ENCODE assay signal across 15 cellular contexts in the genomic region with DNA sequence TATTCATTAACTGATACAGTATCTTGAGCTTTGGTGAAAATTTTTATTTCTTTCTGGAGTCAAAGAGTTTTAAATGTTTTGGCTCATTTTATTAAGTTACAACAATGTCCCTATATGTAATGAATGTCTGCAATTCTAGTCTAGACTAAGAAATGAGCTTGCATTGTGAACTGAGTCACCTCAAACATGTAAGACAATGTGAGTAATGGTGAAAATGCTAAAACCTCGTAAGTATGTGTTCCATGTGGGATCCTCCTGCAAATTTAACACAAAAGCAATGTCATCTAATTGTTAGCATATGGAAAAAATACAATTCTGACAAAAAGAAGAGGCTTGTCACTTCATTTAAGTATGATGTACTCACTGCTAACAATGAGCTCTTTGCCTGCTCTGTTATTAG.
DNase-seq lines count a peak whose midpoint lies in the region; ATAC-seq and TF ChIP-seq lines count a peak whose summit lies in the region.
"Had no signal": no experiment of that assay in that cellular context is flagged by ENCODE, and none has a peak within 500 bp of the region (broad histone marks: within the 10 kb centered on the region; RNA-seq: fewer than 3 reads in every experiment).

No MANE protein-coding gene starts in this region.

- H3K9me3 ChIP-seq in GM23248 (ENCODE audit: low read depth), result no peaks in the 10 kb centered on the region
- H3K9me3 ChIP-seq: BLaER1, HAP-1, Peyer's patch had no signal

- H3K9me3 Mint-ChIP-seq in glutamatergic neuron (ENCODE audit: unreplicated experiment), result no peaks in the 10 kb centered on the region

- ATAC-seq in GM19467 (IDR thresholded peaks at IDR 0.05; ENCODE audit: unreplicated experiment), result no peak

- no peak overlapping the region for H3K9ac ChIP-seq in GM23248
- H3K9ac ChIP-seq: BLaER1 had no signal

- TF ChIP-seq CTCF in fibroblast of villous mesenchyme (IDR thresholded peaks at IDR 0.05; ENCODE audit: insufficient read depth, low read depth, low read length) (no peak), glutamatergic neuron (IDR thresholded peaks at IDR 0.05; ENCODE audit: partially characterized antibody, unreplicated experiment) (no peak)

- H3K9me2 ChIP-seq in GM23248 (ENCODE audit: insufficient read depth), result no peaks in the 10 kb centered on the region

- WGBS in GM23248 (ENCODE audit: low coverage in 1 of 2, low lambda C conversion rate in 2 of 2, missing lambda C conversion rate in 2 of 2), 2 experiments, result 0% methylated on average over 1 of the region's 1 CpG

- no peaks in the 10 kb centered on the region for H3K27me3 ChIP-seq in GM23248 (replicated peaks; ENCODE audit: insufficient read depth)
- H3K27me3 ChIP-seq: BLaER1, Peyer's patch had no signal

- no peaks in the 10 kb centered on the region for H3K4me1 ChIP-seq in GM23248 (ENCODE audit: insufficient read depth)
- H3K4me1 ChIP-seq: BLaER1, HAP-1, Peyer's patch had no signal

- no peak overlapping the region for H3K4me3 Mint-ChIP-seq in glutamatergic neuron (ENCODE audit: unreplicated experiment)

- no peaks in the 10 kb centered on the region for H3K4me1 Mint-ChIP-seq in glutamatergic neuron (ENCODE audit: low read depth, unreplicated experiment)

- no peak overlapping the region for H3K27ac Mint-ChIP-seq in glutamatergic neuron (ENCODE audit: unreplicated experiment)

- H3K27ac ChIP-seq in GM23248, result no peak overlapping the region
- H3K27ac ChIP-seq: BLaER1, Peyer's patch had no signal

- no peaks in the 10 kb centered on the region for H3K27me3 Mint-ChIP-seq in glutamatergic neuron (ENCODE audit: unreplicated experiment)

- no peaks in the 10 kb centered on the region for H3K79me2 ChIP-seq in GM23248 (ENCODE audit: insufficient read depth)

- no peak overlapping the region for H3K4me2 ChIP-seq in GM23248 (ENCODE audit: unreplicated experiment)
- H3K4me2 ChIP-seq: BLaER1 had no signal

- no peaks in the 10 kb centered on the region for H3K36me3 ChIP-seq in GM23248 (ENCODE audit: low read depth)
- H3K36me3 ChIP-seq: BLaER1, HAP-1, Peyer's patch had no signal

- no peaks in the 10 kb centered on the region for H4K20me1 ChIP-seq in GM23248 (ENCODE audit: insufficient read depth)
- H4K20me1 ChIP-seq: BLaER1 had no signal

- in situ Hi-C loops in GM23248 (cut with MboI), result no loop called here

- H2AFZ ChIP-seq in GM23248, result no peak overlapping the region

- no peaks in the 10 kb centered on the region for H3F3A ChIP-seq in GM23248 (ENCODE audit: insufficient read depth)

- H3K4me3 ChIP-seq in GM23248 (no peak overlapping the region), fibroblast of villous mesenchyme (ENCODE audit: low read depth, low read length) (no peak overlapping the region), skeletal muscle cell (ENCODE audit: low read depth, low read length) (no peak overlapping the region)
- H3K4me3 ChIP-seq: BLaER1, HAP-1, Peyer's patch had no signal

- peak; percentile 12 for DNase-seq in GM23248
- DNase-seq in astrocyte of the hippocampus (ENCODE audit: low read depth, low spot score), result peak; percentile 40
- DNase-seq in fibroblast of villous mesenchyme (ENCODE audit: low read depth), result peak; percentile 25
- DNase-seq in skeletal muscle cell (ENCODE audit: low read depth), result peak; percentile 8
- DNase-seq in glutamatergic neuron, result no peak
- no peak for DNase-seq in HuH-7 (ENCODE audit: low spot score)
- DNase-seq in NCI-H2171 treated with DMSO at 0.1 percent for 48 hours (lab: John Stamatoyannopoulos, UW), result no peak
- DNase-seq: NCI-H1417, NCI-H2029, NCI-H510A treated with DMSO at 0.1 percent for 48 hours, Peyer's patch, SIG-M5 had no signal

- no peaks in the 10 kb centered on the region for H3K36me3 Mint-ChIP-seq in glutamatergic neuron (ENCODE audit: unreplicated experiment)

Comparison
In these comparisons a context has a peak if more than half of its experiments do, and no peak if none do; other contexts are left out.
1. DNase-seq: peak in GM23248 (single experiment), astrocyte of the hippocampus (single experiment), fibroblast of villous mesenchyme (single experiment) and skeletal muscle cell (single experiment); none in glutamatergic neuron (single experiment), HuH-7 (single experiment) and NCI-H2171 treated with DMSO at 0.1 percent for 48 hours (single experiment).